In genomic region chr9:22238809-22239684, GRCh38 we compare ENCODE assay signal across 8 cellular contexts.
DNase-seq lines count a peak whose midpoint lies in the region; ATAC-seq, FAIRE-seq and TF ChIP-seq lines count a peak whose summit lies in the region.

No MANE protein-coding gene starts in this region.

- no peak for DNase-seq in GM12892 (ENCODE audit: insufficient read length)
- DNase-seq in RCC 7860 (ENCODE audit: low spot score): peak; percentile 59
- DNase-seq in fibroblast of gingiva (ENCODE audit: low read depth): peak; percentile 44
- no peak for DNase-seq in gastrocnemius medialis
- DNase-seq in amygdala (lab: John Stamatoyannopoulos, UW): no peak
- DNase-seq in nucleus accumbens (lab: John Stamatoyannopoulos, UW): no peak

- FAIRE-seq in GM12892 (lab: Jason Lieb, UNC) (peak; percentile 9), RCC 7860 (lab: Jason Lieb, UNC) (peak; percentile 85)

- intact Hi-C loops in gastrocnemius medialis (cut with DNase I; ENCODE audit: low total_unique reads): loop anchor here (1.0 kb wide), 1 partner anchor 426 kb away; no protein-coding TSS in a partner anchor

- H3K27ac ChIP-seq in ACC112 (ENCODE audit: low read depth, low read length) (peak overlapping the region; percentile 82), gastrocnemius medialis (no peak overlapping the region)

- no peak for TF ChIP-seq POLR2A in GM12892 (IDR thresholded peaks at IDR 0.05; ENCODE audit: low read depth, low read length)
- TF ChIP-seq POLR2A in gastrocnemius medialis (IDR thresholded peaks at IDR 0.05): no peak

- no peaks in the 10 kb centered on the region for H3K9me3 ChIP-seq in gastrocnemius medialis

- H3K4me3 ChIP-seq in ACC112 (ENCODE audit: low read depth, low read length) (peak overlapping the region; percentile 54), gastrocnemius medialis (no peak overlapping the region)

- peak overlapping the region; percentile 82 for H2AFZ ChIP-seq in ACC112 (ENCODE audit: low read length, unreplicated experiment)

- no peaks in the 10 kb centered on the region for H3K79me2 ChIP-seq in ACC112 (ENCODE audit: control insufficient read depth, insufficient read depth, low read length, unreplicated experiment)

- ATAC-seq in gastrocnemius medialis: peak; percentile 30 to 66
- no peak for ATAC-seq in HG03378 (IDR thresholded peaks at IDR 0.05; ENCODE audit: unreplicated experiment)

- no peaks in the 10 kb centered on the region for H3K27me3 ChIP-seq in ACC112 (ENCODE audit: insufficient read depth, low read length)
- H3K27me3 ChIP-seq in gastrocnemius medialis: no peaks in the 10 kb centered on the region

- TF ChIP-seq CTCF in gastrocnemius medialis (IDR thresholded peaks at IDR 0.05 in 4 of 5, conservative IDR thresholded peaks at IDR 0.05 in 1 of 5): peak in 2 of 5 experiments; percentile 35 to 41

- in situ Hi-C loops in gastrocnemius medialis (cut with MboI; ENCODE audit: low sequenced_read_pairs in 4 of 4): loop anchor here (10.0 to 25.0 kb wide), 2 partner anchors 227 to 424 kb away; partner anchors contain the start of gene CDKN2B (in 3 of the 4)

- H3K4me1 ChIP-seq in ACC112 (ENCODE audit: control insufficient read depth, insufficient read depth, low read length, unreplicated experiment) (peaks cover 38% of the 10 kb centered on the region), gastrocnemius medialis (peaks cover 0 to 4% of the 10 kb centered on the region in 2 donors)

- no peaks in the 10 kb centered on the region for H3K36me3 ChIP-seq in ACC112 (ENCODE audit: insufficient read depth, low read length)
- H3K36me3 ChIP-seq in gastrocnemius medialis: no peaks in the 10 kb centered on the region

Comparison
In these comparisons a context has a peak if more than half of its experiments do, and no peak if none do; other contexts are left out.
1. DNase-seq: peak in RCC 7860 (single experiment) and fibroblast of gingiva (single experiment); none in GM12892 (single experiment), gastrocnemius medialis (0 of 2), amygdala (0 of 56) and nucleus accumbens (0 of 56).